In genomic region chr6:143513410-143513809, GRCh38 we compare ENCODE assay signal across 9 cellular contexts. TPM values are rescaled to one million over a fixed set of nuclear protein-coding genes. Genes with fewer than 3 reads are reported as not detected.
DNase-seq lines count a peak whose midpoint lies in the region; ATAC-seq, FAIRE-seq and TF ChIP-seq lines count a peak whose summit lies in the region.
"Had no signal": no experiment of that assay in that cellular context is flagged by ENCODE, and none has a peak within 500 bp of the region (broad histone marks: within the 10 kb centered on the region; RNA-seq: fewer than 3 reads in every experiment).

No MANE protein-coding gene starts in this region.

- peaks cover 9% of the 10 kb centered on the region for H3K27me3 ChIP-seq in AG04450 (ENCODE audit: control insufficient read depth, insufficient read depth, low read length)

- H3K4me3 ChIP-seq in AG04450 (ENCODE audit: low read depth, low read length) (no peak overlapping the region), kidney (ENCODE audit: low read length in 2 of 2) (no peak overlapping the region)
- H3K4me3 ChIP-seq: HAP-1 had no signal

- CTCF ChIA-PET in AG04450 (lab: Charles Lee) = interaction anchor here (0.6 to 1.4 kb wide), 5 partner anchors 12 to 500 kb away, joined by 3 read pairs; no protein-coding TSS in a partner anchor

- no peak for ATAC-seq in GM19023 (IDR thresholded peaks at IDR 0.05; ENCODE audit: unreplicated experiment)
- ATAC-seq in HG03460 (IDR thresholded peaks at IDR 0.05; ENCODE audit: unreplicated experiment) = no peak

- H3K9me3 ChIP-seq in AG04450 (ENCODE audit: control insufficient read depth, insufficient read depth, low read length) = no peaks in the 10 kb centered on the region; the same call in 1 of the 2 replicates
- H3K9me3 ChIP-seq in kidney (ENCODE audit: control insufficient read depth in 1 of 2, low read length in 2 of 2) = no peaks in the 10 kb centered on the region
- H3K9me3 ChIP-seq: HAP-1 had no signal

- H3K27ac ChIP-seq in AG04450 (ENCODE audit: low read depth, low read length) (no peak overlapping the region), kidney (ENCODE audit: low read depth in 2 of 2, low read length in 2 of 2) (no peak overlapping the region)

- no peak overlapping the region for H3K9ac ChIP-seq in kidney (ENCODE audit: low read length in 2 of 2)

- peak; percentile 31 for FAIRE-seq in GM18507 (lab: Jason Lieb, UNC)
- FAIRE-seq in kidney (lab: Jason Lieb, UNC) = no peak

- H3K4me1 ChIP-seq in kidney (ENCODE audit: control insufficient read depth in 1 of 2, insufficient read depth in 1 of 2, low read depth in 1 of 2, low read length in 2 of 2) = peaks cover 4 to 14% of the 10 kb centered on the region in 2 donors

- intact Hi-C loops in kidney (cut with DNase I) = no loop called here

- no peaks in the 10 kb centered on the region for H3K36me3 ChIP-seq in kidney (ENCODE audit: control insufficient read depth in 1 of 2, insufficient read depth in 2 of 2, low read length in 2 of 2)
- H3K36me3 ChIP-seq: HAP-1 had no signal

- DNase-seq in AG04450 (ENCODE audit: low read depth, low spot score) (no peak), GM18507 (ENCODE audit: extremely low spot score, insufficient read length, low read depth) (no peak), NCI-H146 treated with DMSO at 0.1 percent for 48 hours (lab: John Stamatoyannopoulos, UW; ENCODE audit: unreplicated experiment) (peak; percentile 63), activated T-cell treated with anti-CD3 and anti-CD28 coated beads for 48 hours (ENCODE audit: low read depth) (peak; percentile 30), kidney (peak; percentile 29), NCI-H226 (no peak)

- POLR2A ChIA-PET in AG04450 (lab: Yijun Ruan, JAX) = no interaction called here

- TF ChIP-seq CTCF in AG04450 (IDR thresholded peaks at IDR 0.05; ENCODE audit: low read depth, low read length) = peak; percentile 37
- no peak for TF ChIP-seq CTCF in kidney (IDR thresholded peaks at IDR 0.05; ENCODE audit: borderline replicate concordance, extremely low read depth, insufficient read depth)

RNA-seq across cellular contexts. Expression of gene FUCA2, which starts 1.9 kb away (rescaled TPM):
- polyA plus RNA-seq in AG04450 (2011; rRNA removed) = 57.5 and 66.8 TPM in 2 replicates
- 18.6 and 24.2 TPM in 2 replicates for polyA minus RNA-seq in AG04450 (2011; rRNA and poly(A)+ RNA removed)
- total RNA-seq in kidney = 68.6 TPM
- polyA plus RNA-seq in kidney (ENCODE audit: insufficient read depth, low read depth, low replicate concordance) = 73.4 TPM

Comparison
In these comparisons a context has a peak if more than half of its experiments do, and no peak if none do; other contexts are left out.
1. DNase-seq: peak in NCI-H146 treated with DMSO at 0.1 percent for 48 hours (single experiment), activated T-cell treated with anti-CD3 and anti-CD28 coated beads for 48 hours (single experiment) and kidney (single experiment); none in AG04450 (single experiment), GM18507 (single experiment) and NCI-H226 (single experiment).